In genomic region chr1:26530540-26530897, GRCh38 we compare ENCODE assay signal across 8 cellular contexts. TPM values are rescaled to one million over a fixed set of nuclear protein-coding genes. Genes with fewer than 3 reads are reported as not detected.
DNase-seq lines count a peak whose midpoint lies in the region; ATAC-seq and TF ChIP-seq lines count a peak whose summit lies in the region.

No MANE protein-coding gene starts in this region.

- DNase-seq in Daoy (ENCODE audit: low read depth) (peak; percentile 32), NAMALWA (ENCODE audit: low spot score) (peak; percentile 28), osteocyte (ENCODE audit: extremely low spot score, unreplicated experiment) (no peak), SW 1271 (lab: John Stamatoyannopoulos, UW) (no peak), C1 segment of cervical spinal cord (lab: John Stamatoyannopoulos, UW) (no peak), NCI-H187 (lab: John Stamatoyannopoulos, UW) (no peak)
- DNase-seq in effector memory CD8-positive, alpha-beta T cell: no peak

- H3K4me1 Mint-ChIP-seq in effector memory CD8-positive, alpha-beta T cell (ENCODE audit: low read depth in 2 of 2): peaks cover 25 to 37% of the 10 kb centered on the region in 2 donors
- H3K4me1 Mint-ChIP-seq in osteocyte (ENCODE audit: unreplicated experiment): peaks cover 7% of the 10 kb centered on the region

- peaks cover 3% of the 10 kb centered on the region for H3K36me3 Mint-ChIP-seq in effector memory CD8-positive, alpha-beta T cell (ENCODE audit: insufficient read depth)
- no peaks in the 10 kb centered on the region for H3K36me3 Mint-ChIP-seq in osteocyte (ENCODE audit: unreplicated experiment)

- H3K4me3 Mint-ChIP-seq in effector memory CD8-positive, alpha-beta T cell: peak overlapping the region; percentile 79 to 92
- peak overlapping the region; percentile 73 for H3K4me3 Mint-ChIP-seq in osteocyte (ENCODE audit: unreplicated experiment)

- TF ChIP-seq CTCF in osteocyte (IDR thresholded peaks at IDR 0.05): no peak

- no peaks in the 10 kb centered on the region for H3K9me3 Mint-ChIP-seq in effector memory CD8-positive, alpha-beta T cell
- H3K9me3 Mint-ChIP-seq in osteocyte (ENCODE audit: unreplicated experiment): no peaks in the 10 kb centered on the region

- no peaks in the 10 kb centered on the region for H3K27me3 Mint-ChIP-seq in effector memory CD8-positive, alpha-beta T cell
- H3K27me3 Mint-ChIP-seq in osteocyte (ENCODE audit: unreplicated experiment): no peaks in the 10 kb centered on the region

- H3K27ac Mint-ChIP-seq in effector memory CD8-positive, alpha-beta T cell: peak overlapping the region; percentile 60 to 81
- no peak overlapping the region for H3K27ac Mint-ChIP-seq in osteocyte (ENCODE audit: unreplicated experiment)

- no peak for ATAC-seq in effector memory CD8-positive, alpha-beta T cell (replicated peaks)
- no peak for ATAC-seq in HG03457 (IDR thresholded peaks at IDR 0.05; ENCODE audit: unreplicated experiment)

RNA-seq across cellular contexts. Expression of gene RPS6KA1, which starts 1.0 kb away (rescaled TPM):
- 30.4 and 35.7 TPM in 2 replicates for total RNA-seq in Daoy (2014; rRNA removed; shearing (Covaris generic))
- 4.4 TPM in 2 replicates for total RNA-seq in osteocyte

RNA-seq across cellular contexts. Expression of gene HMGN2, which starts 58.3 kb away (rescaled TPM):
- 662 and 765 TPM in 2 replicates for total RNA-seq in Daoy (2014; rRNA removed; shearing (Covaris generic))
- total RNA-seq in osteocyte: 295 and 296 TPM in 2 replicates

Comparison
In these comparisons a context has a peak if more than half of its experiments do, and no peak if none do; other contexts are left out.
1. DNase-seq: peak in Daoy (single experiment) and NAMALWA (single experiment); none in effector memory CD8-positive, alpha-beta T cell (0 of 3), osteocyte (single experiment), SW 1271 (0 of 2), C1 segment of cervical spinal cord (0 of 14) and NCI-H187 (0 of 2).